18 cellular contexts compared by ENCODE assay signal in genomic region chr22:46824348-46824909, GRCh38.
A peak's percentile ranks its signal among the peaks of the same experiment; 100 is the strongest.
DNase-seq lines count a peak whose midpoint lies in the region; ATAC-seq and TF ChIP-seq lines count a peak whose summit lies in the region.
"Had no signal": no experiment of that assay in that cellular context is flagged by ENCODE, and none has a peak within 500 bp of the region (broad histone marks: within the 10 kb centered on the region; RNA-seq: fewer than 3 reads in every experiment).

No MANE protein-coding gene starts in this region.

- no peak for TF ChIP-seq CTCF in natural killer cell (IDR thresholded peaks at IDR 0.05)
- TF ChIP-seq CTCF in mesothelial cell of epicardium (IDR thresholded peaks at IDR 0.05; ENCODE audit: unreplicated experiment), result no peak

- peak overlapping the region; percentile 14 to 49 for H3K27ac Mint-ChIP-seq in natural killer cell
- H3K27ac Mint-ChIP-seq in natural killer cell treated with Interleukin-12 subunit alpha and Interleukin-12 subunit beta and Interleukin-15 and Interleukin-18, amount 100 ng/mL, for 72 hours, result no peak overlapping the region
- H3K27ac Mint-ChIP-seq in activated T-helper 2 cell treated with anti-CD3 and anti-CD28 coated beads, Interferon-gamma antibody, Interleukin-2, Interleukin-4, amounts not matched to agents 10 μg/mL and 5 μg/mL and 100 μg/mL, durations not matched to agents 14 hours and 24 hours and 36 hours, result peak overlapping the region; percentile 43
- H3K27ac Mint-ChIP-seq in mesothelial cell of epicardium, result peak overlapping the region; percentile 39
- H3K27ac Mint-ChIP-seq: CD4-positive, CD25-positive, alpha-beta regulatory T cell had no signal

- H3K9me3 Mint-ChIP-seq in natural killer cell (peaks cover 0 to 3% of the 10 kb centered on the region in 2 donors), mesothelial cell of epicardium (peaks cover 22% of the 10 kb centered on the region)
- H3K9me3 Mint-ChIP-seq in natural killer cell treated with Interleukin-12 subunit alpha and Interleukin-12 subunit beta and Interleukin-15 and Interleukin-18, amount 100 ng/mL, for 72 hours, result no peaks in the 10 kb centered on the region
- H3K9me3 Mint-ChIP-seq in activated T-helper 2 cell treated with anti-CD3 and anti-CD28 coated beads, Interferon-gamma antibody, Interleukin-2, Interleukin-4, amounts not matched to agents 10 μg/mL and 5 μg/mL and 100 μg/mL, durations not matched to agents 14 hours and 24 hours and 36 hours, result peaks cover 3% of the 10 kb centered on the region

- no peak overlapping the region for H3K4me3 Mint-ChIP-seq in natural killer cell
- no peak overlapping the region for H3K4me3 Mint-ChIP-seq in natural killer cell treated with Interleukin-12 subunit alpha and Interleukin-12 subunit beta and Interleukin-15 and Interleukin-18, amount 100 ng/mL, for 72 hours
- H3K4me3 Mint-ChIP-seq in activated T-helper 2 cell treated with anti-CD3 and anti-CD28 coated beads, Interferon-gamma antibody, Interleukin-2, Interleukin-4, amounts not matched to agents 10 μg/mL and 5 μg/mL and 100 μg/mL, durations not matched to agents 14 hours and 24 hours and 36 hours (ENCODE audit: low read depth), result no peak overlapping the region
- H3K4me3 Mint-ChIP-seq in mesothelial cell of epicardium, result no peak overlapping the region
- H3K4me3 Mint-ChIP-seq: CD4-positive, CD25-positive, alpha-beta regulatory T cell had no signal

- H3K36me3 Mint-ChIP-seq in natural killer cell, result no peaks in the 10 kb centered on the region
- peaks cover 10% of the 10 kb centered on the region for H3K36me3 Mint-ChIP-seq in natural killer cell treated with Interleukin-12 subunit alpha and Interleukin-12 subunit beta and Interleukin-15 and Interleukin-18, amount 100 ng/mL, for 72 hours
- peaks cover 39% of the 10 kb centered on the region for H3K36me3 Mint-ChIP-seq in activated T-helper 2 cell treated with anti-CD3 and anti-CD28 coated beads, Interferon-gamma antibody, Interleukin-2, Interleukin-4, amounts not matched to agents 10 μg/mL and 5 μg/mL and 100 μg/mL, durations not matched to agents 14 hours and 24 hours and 36 hours (ENCODE audit: low read depth)
- H3K36me3 Mint-ChIP-seq in mesothelial cell of epicardium, result peaks cover 31% of the 10 kb centered on the region

- DNase-seq in natural killer cell (no peak), mesothelial cell of epicardium (ENCODE audit: low spot score in 2 of 2, unreplicated experiment in 2 of 2) (no peak), RKO (ENCODE audit: low spot score) (no peak), NCI-H1694 (lab: John Stamatoyannopoulos, UW) (no peak), retina (no peak)
- no peak for DNase-seq in natural killer cell treated with Interleukin-12 subunit alpha and Interleukin-12 subunit beta and Interleukin-15 and Interleukin-18, amount 100 ng/mL, for 72 hours (ENCODE audit: low spot score)
- no peak for DNase-seq in activated T-helper 2 cell treated with anti-CD3 and anti-CD28 coated beads, Interferon-gamma antibody, Interleukin-2, Interleukin-4, amounts not matched to agents 10 μg/mL and 5 μg/mL and 100 μg/mL, durations not matched to agents 14 hours and 24 hours and 36 hours (ENCODE audit: low spot score)
- no peak for DNase-seq in effector CD4-positive, alpha-beta T cell
- DNase-seq: AML-193; CD4-positive, CD25-positive, alpha-beta regulatory T cell; DND-41; MG63; NCI-H1105; NCI-H1930; NCI-H2171 treated with DMSO at 0.1 percent for 48 hours; NCI-H510A; NCI-H82 had no signal

- intact Hi-C loops in natural killer cell (cut with micrococcal nuclease), result no loop called here
- intact Hi-C loops in activated T-helper 2 cell treated with anti-CD3 and anti-CD28 coated beads, Interferon-gamma antibody, Interleukin-2, Interleukin-4, amounts not matched to agents 10 μg/mL and 5 μg/mL and 100 μg/mL, durations not matched to agents 14 hours and 24 hours and 36 hours (cut with micrococcal nuclease), result no loop called here

- H3K4me1 Mint-ChIP-seq in natural killer cell (peaks cover 74 to 81% of the 10 kb centered on the region in 2 donors), mesothelial cell of epicardium (peaks cover 27% of the 10 kb centered on the region)
- peaks cover 36 to 60% of the 10 kb centered on the region in 2 donors for H3K4me1 Mint-ChIP-seq in natural killer cell treated with Interleukin-12 subunit alpha and Interleukin-12 subunit beta and Interleukin-15 and Interleukin-18, amount 100 ng/mL, for 72 hours (ENCODE audit: low read depth in 2 of 2)
- H3K4me1 Mint-ChIP-seq in activated T-helper 2 cell treated with anti-CD3 and anti-CD28 coated beads, Interferon-gamma antibody, Interleukin-2, Interleukin-4, amounts not matched to agents 10 μg/mL and 5 μg/mL and 100 μg/mL, durations not matched to agents 14 hours and 24 hours and 36 hours (ENCODE audit: low read depth), result peaks cover 12% of the 10 kb centered on the region

- H3K27me3 Mint-ChIP-seq in natural killer cell (ENCODE audit: low read depth in 2 of 2) (no peaks in the 10 kb centered on the region), mesothelial cell of epicardium (ENCODE audit: low read depth) (no peaks in the 10 kb centered on the region)
- H3K27me3 Mint-ChIP-seq in natural killer cell treated with Interleukin-12 subunit alpha and Interleukin-12 subunit beta and Interleukin-15 and Interleukin-18, amount 100 ng/mL, for 72 hours, result no peaks in the 10 kb centered on the region
- H3K27me3 Mint-ChIP-seq in activated T-helper 2 cell treated with anti-CD3 and anti-CD28 coated beads, Interferon-gamma antibody, Interleukin-2, Interleukin-4, amounts not matched to agents 10 μg/mL and 5 μg/mL and 100 μg/mL, durations not matched to agents 14 hours and 24 hours and 36 hours (ENCODE audit: low read depth), result no peaks in the 10 kb centered on the region
- H3K27me3 Mint-ChIP-seq: CD4-positive, CD25-positive, alpha-beta regulatory T cell had no signal

- no peak for ATAC-seq in natural killer cell
- no peak for ATAC-seq in natural killer cell treated with Interleukin-12 subunit alpha and Interleukin-12 subunit beta and Interleukin-15 and Interleukin-18, amount 100 ng/mL, for 72 hours
- ATAC-seq: Right ventricle myocardium inferior had no signal

Comparison
In these comparisons a context has a peak if more than half of its experiments do, and no peak if none do; other contexts are left out.
1. H3K27ac Mint-ChIP-seq: peak in natural killer cell (2 of 2), activated T-helper 2 cell treated with anti-CD3 and anti-CD28 coated beads, Interferon-gamma antibody, Interleukin-2, Interleukin-4, amounts not matched to agents 10 μg/mL and 5 μg/mL and 100 μg/mL, durations not matched to agents 14 hours and 24 hours and 36 hours (single experiment) and mesothelial cell of epicardium (single experiment); none in natural killer cell treated with Interleukin-12 subunit alpha and Interleukin-12 subunit beta and Interleukin-15 and Interleukin-18, amount 100 ng/mL, for 72 hours (0 of 2).